Comparison of ENCODE assay signal across 24 cellular contexts in the genomic region with DNA sequence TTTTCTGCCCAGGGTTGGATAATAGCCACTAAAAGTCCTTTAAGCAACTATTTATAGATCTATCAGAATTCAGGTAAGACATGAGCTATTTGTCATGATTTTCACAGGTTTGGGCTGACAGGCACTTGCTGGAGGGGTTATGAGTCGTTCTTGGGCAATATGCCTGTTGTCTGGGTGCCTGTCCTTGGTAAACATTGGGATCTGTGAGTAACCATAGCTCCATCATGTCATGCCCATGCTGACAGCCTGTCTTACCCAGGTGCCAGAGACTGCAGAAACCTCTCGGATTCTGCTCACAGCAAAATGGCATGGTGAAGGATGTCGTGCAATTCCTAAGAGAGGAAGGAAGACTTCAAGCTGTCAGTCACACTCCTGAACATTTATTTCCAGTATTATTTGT.
DNase-seq lines count a peak whose midpoint lies in the region; ATAC-seq and TF ChIP-seq lines count a peak whose summit lies in the region.
"Had no signal": no experiment of that assay in that cellular context is flagged by ENCODE, and none has a peak within 500 bp of the region (broad histone marks: within the 10 kb centered on the region; RNA-seq: fewer than 3 reads in every experiment).

No MANE protein-coding gene starts in this region.

- H3K4me3 ChIP-seq in NB4 (ENCODE audit: low read depth, low read length) (no peak overlapping the region), epithelial cell of proximal tubule (ENCODE audit: low read depth, low read length) (no peak overlapping the region)
- H3K4me3 ChIP-seq: ascending aorta, lung, pancreas, PC-9, SK-N-MC had no signal

- peaks cover 31% of the 10 kb centered on the region for H3K4me1 Mint-ChIP-seq in HFFc6 (ENCODE audit: low read depth)
- no peaks in the 10 kb centered on the region for H3K4me1 Mint-ChIP-seq in activated T-helper 1 cell treated with anti-CD3 and anti-CD28 coated beads, Interleukin-12 subunit alpha, Interleukin-12 subunit beta, Interleukin-2, Interleukin-4 antibody, amounts not matched to agents 30 ng/mL and 10 ng/mL and 1 ng/mL, durations not matched to agents 14 hours and 24 hours and 36 hours (ENCODE audit: low read depth)
- H3K4me1 Mint-ChIP-seq: activated CD4-positive, alpha-beta memory T cell treated with anti-CD3 and anti-CD28 coated beads, Interleukin-2, amount 10 ng/mL, durations not matched to agents 7 days and 5 days; activated naive CD4-positive, alpha-beta T cell treated with anti-CD3 and anti-CD28 coated beads, Interleukin-2, amount 10 ng/mL, durations not matched to agents 7 days and 5 days had no signal

- no peak for TF ChIP-seq POLR2A in NB4 (IDR thresholded peaks at IDR 0.05; ENCODE audit: extremely low read depth, insufficient read length)

- TF ChIP-seq CTCF in HFFc6 (IDR thresholded peaks at IDR 0.05) (no peak), NB4 (IDR thresholded peaks at IDR 0.05; ENCODE audit: low read depth, low read length) (no peak), epithelial cell of proximal tubule (conservative IDR thresholded peaks at IDR 0.05; ENCODE audit: low read depth, low read length) (no peak)

- intact Hi-C loops in activated T-helper 1 cell treated with anti-CD3 and anti-CD28 coated beads, Interleukin-12 subunit alpha, Interleukin-12 subunit beta, Interleukin-2, Interleukin-4 antibody, amounts not matched to agents 30 ng/mL and 10 ng/mL and 1 ng/mL, durations not matched to agents 14 hours and 24 hours and 36 hours (cut with micrococcal nuclease), result no loop called here

- DNase-seq in HFFc6, result peak; percentile 12
- DNase-seq in NB4 (ENCODE audit: low read depth), result peak; percentile 39
- DNase-seq in epithelial cell of proximal tubule (ENCODE audit: low read depth), result peak; percentile 16
- DNase-seq in stromal cell of bone marrow (ENCODE audit: low read depth), result peak; percentile 13
- no peak for DNase-seq in NCI-H524 treated with DMSO at 0.1 percent for 48 hours (lab: John Stamatoyannopoulos, UW)
- DNase-seq in activated T-helper 1 cell treated with anti-CD3 and anti-CD28 coated beads, Interleukin-12 subunit alpha, Interleukin-12 subunit beta, Interleukin-2, Interleukin-4 antibody, amounts not matched to agents 30 ng/mL and 10 ng/mL and 1 ng/mL, durations not matched to agents 14 hours and 24 hours and 36 hours (ENCODE audit: low spot score), result no peak
- DNase-seq: activated B cell treated with CpG ODN at 0.5 μM for 24 hours; activated CD4-positive, alpha-beta memory T cell treated with anti-CD3 and anti-CD28 coated beads, Interleukin-2, amount 10 ng/mL, durations not matched to agents 7 days and 5 days; activated naive CD4-positive, alpha-beta T cell treated with anti-CD3 and anti-CD28 coated beads, Interleukin-2, amount 10 ng/mL, durations not matched to agents 7 days and 5 days; activated T-cell treated with anti-CD3 and anti-CD28 coated beads, Interleukin-2, amount 50 U/mL, for 1 hour; Calu3; cerebellar nuclear complex; effector CD4-positive, alpha-beta T cell; NCI-H1105; NCI-H2171; pancreas had no signal

- no peak for ATAC-seq in GM19397 (IDR thresholded peaks at IDR 0.05; ENCODE audit: unreplicated experiment)
- ATAC-seq: sciatic nerve had no signal

- H3K9me3 Mint-ChIP-seq in HFFc6, result no peaks in the 10 kb centered on the region
- H3K9me3 Mint-ChIP-seq in activated T-helper 1 cell treated with anti-CD3 and anti-CD28 coated beads, Interleukin-12 subunit alpha, Interleukin-12 subunit beta, Interleukin-2, Interleukin-4 antibody, amounts not matched to agents 30 ng/mL and 10 ng/mL and 1 ng/mL, durations not matched to agents 14 hours and 24 hours and 36 hours, result no peaks in the 10 kb centered on the region
- H3K9me3 Mint-ChIP-seq: activated B cell treated with CpG ODN at 0.5 μM for 24 hours; activated CD4-positive, alpha-beta memory T cell treated with anti-CD3 and anti-CD28 coated beads, Interleukin-2, amount 10 ng/mL, durations not matched to agents 7 days and 5 days; activated naive CD4-positive, alpha-beta T cell treated with anti-CD3 and anti-CD28 coated beads, Interleukin-2, amount 10 ng/mL, durations not matched to agents 7 days and 5 days; stimulated activated naive B cell treated with anti-CD40 and anti-IgM and Interleukin-4, amounts not matched to agents 10 μg/mL and 1 μg/mL and 100 μg/mL, for 72 hours; T-helper 2 cell treated with Interferon-gamma antibody and Interleukin-4, amounts not matched to agents 5 μg/mL and 100 μg/mL, for 36 hours had no signal

- H3K4me3 Mint-ChIP-seq in HFFc6, result no peak overlapping the region
- no peak overlapping the region for H3K4me3 Mint-ChIP-seq in activated T-helper 1 cell treated with anti-CD3 and anti-CD28 coated beads, Interleukin-12 subunit alpha, Interleukin-12 subunit beta, Interleukin-2, Interleukin-4 antibody, amounts not matched to agents 30 ng/mL and 10 ng/mL and 1 ng/mL, durations not matched to agents 14 hours and 24 hours and 36 hours
- H3K4me3 Mint-ChIP-seq: activated B cell treated with CpG ODN at 0.5 μM for 24 hours; activated CD4-positive, alpha-beta memory T cell treated with anti-CD3 and anti-CD28 coated beads, Interleukin-2, amount 10 ng/mL, durations not matched to agents 7 days and 5 days; activated naive CD4-positive, alpha-beta T cell treated with anti-CD3 and anti-CD28 coated beads, Interleukin-2, amount 10 ng/mL, durations not matched to agents 7 days and 5 days; stimulated activated naive B cell treated with anti-CD40 and anti-IgM and Interleukin-4, amounts not matched to agents 10 μg/mL and 1 μg/mL and 100 μg/mL, for 72 hours; T-helper 2 cell treated with Interferon-gamma antibody and Interleukin-4, amounts not matched to agents 5 μg/mL and 100 μg/mL, for 36 hours had no signal

- peaks cover 24% of the 10 kb centered on the region for H3K36me3 Mint-ChIP-seq in HFFc6 (ENCODE audit: low read depth)
- peaks cover 1% of the 10 kb centered on the region for H3K36me3 Mint-ChIP-seq in activated T-helper 1 cell treated with anti-CD3 and anti-CD28 coated beads, Interleukin-12 subunit alpha, Interleukin-12 subunit beta, Interleukin-2, Interleukin-4 antibody, amounts not matched to agents 30 ng/mL and 10 ng/mL and 1 ng/mL, durations not matched to agents 14 hours and 24 hours and 36 hours (ENCODE audit: low read depth)

- no peaks in the 10 kb centered on the region for H3K27me3 Mint-ChIP-seq in HFFc6 (ENCODE audit: insufficient read depth)
- no peaks in the 10 kb centered on the region for H3K27me3 Mint-ChIP-seq in activated T-helper 1 cell treated with anti-CD3 and anti-CD28 coated beads, Interleukin-12 subunit alpha, Interleukin-12 subunit beta, Interleukin-2, Interleukin-4 antibody, amounts not matched to agents 30 ng/mL and 10 ng/mL and 1 ng/mL, durations not matched to agents 14 hours and 24 hours and 36 hours (ENCODE audit: insufficient read depth)
- H3K27me3 Mint-ChIP-seq: activated B cell treated with CpG ODN at 0.5 μM for 24 hours; activated CD4-positive, alpha-beta memory T cell treated with anti-CD3 and anti-CD28 coated beads, Interleukin-2, amount 10 ng/mL, durations not matched to agents 7 days and 5 days; activated naive CD4-positive, alpha-beta T cell treated with anti-CD3 and anti-CD28 coated beads, Interleukin-2, amount 10 ng/mL, durations not matched to agents 7 days and 5 days; stimulated activated naive B cell treated with anti-CD40 and anti-IgM and Interleukin-4, amounts not matched to agents 10 μg/mL and 1 μg/mL and 100 μg/mL, for 72 hours had no signal

- H3K27ac Mint-ChIP-seq in HFFc6, result peak overlapping the region; percentile 39
- no peak overlapping the region for H3K27ac Mint-ChIP-seq in activated T-helper 1 cell treated with anti-CD3 and anti-CD28 coated beads, Interleukin-12 subunit alpha, Interleukin-12 subunit beta, Interleukin-2, Interleukin-4 antibody, amounts not matched to agents 30 ng/mL and 10 ng/mL and 1 ng/mL, durations not matched to agents 14 hours and 24 hours and 36 hours
- H3K27ac Mint-ChIP-seq: activated B cell treated with CpG ODN at 0.5 μM for 24 hours; activated CD4-positive, alpha-beta memory T cell treated with anti-CD3 and anti-CD28 coated beads, Interleukin-2, amount 10 ng/mL, durations not matched to agents 7 days and 5 days; activated naive CD4-positive, alpha-beta T cell treated with anti-CD3 and anti-CD28 coated beads, Interleukin-2, amount 10 ng/mL, durations not matched to agents 7 days and 5 days; stimulated activated naive B cell treated with anti-CD40 and anti-IgM and Interleukin-4, amounts not matched to agents 10 μg/mL and 1 μg/mL and 100 μg/mL, for 72 hours; T-helper 2 cell treated with Interferon-gamma antibody and Interleukin-4, amounts not matched to agents 5 μg/mL and 100 μg/mL, for 36 hours had no signal

Comparison
In these comparisons a context has a peak if more than half of its experiments do, and no peak if none do; other contexts are left out.
1. DNase-seq: peak in HFFc6 (single experiment), NB4 (single experiment), epithelial cell of proximal tubule (single experiment) and stromal cell of bone marrow (single experiment); none in NCI-H524 treated with DMSO at 0.1 percent for 48 hours (single experiment) and activated T-helper 1 cell treated with anti-CD3 and anti-CD28 coated beads, Interleukin-12 subunit alpha, Interleukin-12 subunit beta, Interleukin-2, Interleukin-4 antibody, amounts not matched to agents 30 ng/mL and 10 ng/mL and 1 ng/mL, durations not matched to agents 14 hours and 24 hours and 36 hours (single experiment).